ENCODE assay signal across 15 cellular contexts in the genomic region with DNA sequence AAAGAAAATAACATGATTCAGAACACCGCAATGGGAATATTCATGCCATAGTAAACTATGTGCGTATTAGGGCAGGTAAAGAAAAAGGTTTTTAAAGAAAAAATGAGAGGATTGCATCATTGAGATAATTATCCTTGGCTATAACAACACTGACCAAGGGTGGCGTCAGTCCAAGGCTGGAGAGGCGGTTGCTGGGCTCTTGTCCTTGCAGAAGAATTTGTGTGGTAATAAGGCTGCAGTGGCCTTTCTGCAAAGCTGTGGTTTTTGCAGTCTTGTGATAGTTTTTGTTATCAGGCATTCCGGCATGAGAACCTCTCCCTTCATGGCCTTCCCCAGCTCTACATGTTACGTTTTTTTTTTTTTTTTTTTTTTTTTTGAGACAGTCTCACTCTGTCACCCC. TPM values are rescaled to one million over a fixed set of nuclear protein-coding genes. Genes with fewer than 3 reads are reported as not detected.
DNase-seq lines count a peak whose midpoint lies in the region; ATAC-seq and FAIRE-seq lines count a peak whose summit lies in the region.
"Had no signal": no experiment of that assay in that cellular context is flagged by ENCODE, and none has a peak within 500 bp of the region (broad histone marks: within the 10 kb centered on the region; RNA-seq: fewer than 3 reads in every experiment).

No MANE protein-coding gene starts in this region.

- no peaks in the 10 kb centered on the region for H3K9me3 ChIP-seq in SJSA1 (replicated peaks)
- no peaks in the 10 kb centered on the region for H3K9me3 ChIP-seq in small intestine (ENCODE audit: control insufficient read depth, low read depth)

- no peak for ATAC-seq in HG02852 (IDR thresholded peaks at IDR 0.05; ENCODE audit: unreplicated experiment)

- peaks cover 58% of the 10 kb centered on the region for H3K4me1 ChIP-seq in SJSA1 (replicated peaks)
- H3K4me1 ChIP-seq in small intestine (ENCODE audit: control insufficient read depth in 2 of 2, insufficient read depth in 1 of 2, low read depth in 1 of 2, low read length in 1 of 2) = no peaks in the 10 kb centered on the region

- DNase-seq in EL = peak; percentile 38
- peak; percentile 87 to 91 for DNase-seq in SJSA1 (ENCODE audit: low read depth in 1 of 2, low spot score in 2 of 2)
- DNase-seq in fibroblast of the conjunctiva (ENCODE audit: low read depth) = peak; percentile 24
- peak; percentile 92 for DNase-seq in posterior vena cava (ENCODE audit: low spot score)
- DNase-seq in ureter (ENCODE audit: low spot score) = no peak
- DNase-seq in T-helper 9 cell = no peak
- DNase-seq in small intestine = no peak
- DNase-seq: activated CD4-positive, alpha-beta T cell treated with anti-CD3 and anti-CD28 coated beads, Interleukin-2, amount 50 U/mL, for 4 hours; activated naive CD4-positive, alpha-beta T cell; DMS 273 treated with DMSO at 0.1 percent for 48 hours; stimulated activated naive CD4-positive, alpha-beta T cell treated with Interleukin-2 at 50 U/mL for 16 hours had no signal

- H3K36me3 ChIP-seq in SJSA1 (peaks cover 31% of the 10 kb centered on the region), small intestine (ENCODE audit: control insufficient read depth in 2 of 2, insufficient read depth in 2 of 2, low read length in 2 of 2) (peaks cover 0 to 13% of the 10 kb centered on the region in 2 donors)

- no peaks in the 10 kb centered on the region for H3K27me3 ChIP-seq in SJSA1 (replicated peaks)
- no peaks in the 10 kb centered on the region for H3K27me3 ChIP-seq in small intestine (ENCODE audit: control insufficient read depth in 2 of 2, insufficient read depth in 2 of 2, low read length in 2 of 2)
- H3K27me3 ChIP-seq: dorsolateral prefrontal cortex had no signal

- intact Hi-C loops in posterior vena cava (cut with DNase I) = no loop called here

- FAIRE-seq in small intestine (lab: Jason Lieb, UNC) = no peak

- H3K4me3 ChIP-seq in SJSA1 (no peak overlapping the region), small intestine (ENCODE audit: low read depth in 1 of 2, low read length in 2 of 2) (no peak overlapping the region)
- H3K4me3 ChIP-seq: dorsolateral prefrontal cortex, SK-N-MC had no signal

- H3K27ac ChIP-seq in SJSA1 = peak overlapping the region; percentile 44
- H3K27ac ChIP-seq in small intestine (ENCODE audit: low read depth in 1 of 2, low read length in 1 of 2) = no peak overlapping the region
- H3K27ac ChIP-seq: KMS-11, SK-N-MC had no signal

- WGBS in small intestine, 3 donors = 67 to 93% (median 87%) methylated on average over 5 to 6 of the region's 6 CpGs

RNA-seq across cellular contexts. Expression of a gene that starts 14.0 kb away (rescaled TPM):
- 112 and 128 TPM in 2 replicates for total RNA-seq in SJSA1 (2014; rRNA removed; shearing (Covaris generic))
- 10 to 100 TPM; 34.8 to 35.6 TPM for total RNA-seq in posterior vena cava
- total RNA-seq in ureter = 49.3 TPM
- polyA plus RNA-seq in small intestine = 10 to 100 TPM; 22.4 to 48.8 (median 24.3) TPM

Comparison
In these comparisons a context has a peak if more than half of its experiments do, and no peak if none do; other contexts are left out.
1. DNase-seq: peak in EL (single experiment), SJSA1 (2 of 2), fibroblast of the conjunctiva (single experiment) and posterior vena cava (single experiment); none in ureter (single experiment), T-helper 9 cell (single experiment) and small intestine (single experiment).